In genomic region chr18:66599190-66599589, GRCh38 we compare ENCODE assay signal across 31 cellular contexts. TPM values are rescaled to one million over a fixed set of nuclear protein-coding genes. Genes with fewer than 3 reads are reported as not detected.
DNase-seq lines count a peak whose midpoint lies in the region; ATAC-seq and TF ChIP-seq lines count a peak whose summit lies in the region.
"Had no signal": no experiment of that assay in that cellular context is flagged by ENCODE, and none has a peak within 500 bp of the region (broad histone marks: within the 10 kb centered on the region; RNA-seq: fewer than 3 reads in every experiment).

No MANE protein-coding gene starts in this region.

- DNase-seq in heart left ventricle: no peak
- no peak for DNase-seq in cardiac septum (ENCODE audit: low spot score)
- peak; percentile 24 to 84 for DNase-seq in cardiac fibroblast (ENCODE audit: low read depth in 2 of 2)
- no peak for DNase-seq in left ventricle myocardium superior
- DNase-seq in NOMO-1 treated with dmso at 0.1 percent for 144 hours (lab: John Stamatoyannopoulos, UW; ENCODE audit: unreplicated experiment): no peak
- DNase-seq in posterior cingulate gyrus: no peak
- no peak for DNase-seq in left colon
- no peak for DNase-seq in psoas muscle
- DNase-seq: activated CD4-positive, alpha-beta T cell treated with anti-CD3 and anti-CD28 coated beads for 48 hours; activated CD8-positive, alpha-beta memory T cell treated with anti-CD3 and anti-CD28 coated beads for 24 hours; activated gamma-delta T cell; activated naive CD8-positive, alpha-beta T cell treated with anti-CD3 and anti-CD28 coated beads, Interleukin-2, amount 50 U/mL, for 24 hours; activated T-cell treated with anti-CD3 and anti-CD28 coated beads, Interleukin-2, amount 50 U/mL, for 1 hour; cerebellar nuclear complex; effector CD4-positive, alpha-beta T cell; GM23248; head of caudate nucleus; Kasumi-1; mesendoderm; NCI-H1694; NCI-H510A treated with DMSO at 0.1 percent for 48 hours; OCI-M1; SIG-M5; small intestine; T1000; thyroid gland; WERI-Rb-1 had no signal

- H3K9me3 ChIP-seq in heart left ventricle (peaks cover 0 to 36% (median 8%) of the 10 kb centered on the region in 12 donors), psoas muscle (peaks cover 4% of the 10 kb centered on the region)
- H3K9me3 ChIP-seq: prostate gland, thyroid gland had no signal

- TF ChIP-seq CTCF in heart left ventricle (IDR thresholded peaks at IDR 0.05): no peak
- TF ChIP-seq CTCF in cardiac fibroblast (IDR thresholded peaks at IDR 0.05; ENCODE audit: low read depth, low read length): no peak
- no peak for TF ChIP-seq CTCF in psoas muscle (IDR thresholded peaks at IDR 0.05)

- ATAC-seq in heart left ventricle (peak in 2 of 4 donors; percentile 44 to 51), left ventricle myocardium superior (peak; percentile 50), left colon (no peak), psoas muscle (no peak)
- ATAC-seq: activated naive CD8-positive, alpha-beta T cell treated with anti-CD3 and anti-CD28 coated beads, Interleukin-2, amount 50 U/mL, for 24 hours had no signal

- H3K4me1 ChIP-seq in heart left ventricle (no peaks in the 10 kb centered on the region), psoas muscle (no peaks in the 10 kb centered on the region)
- H3K4me1 ChIP-seq: prostate gland had no signal

- intact Hi-C loops in heart left ventricle (cut with DNase I) (no loop called here), cardiac septum (cut with DNase I) (no loop called here), left ventricle myocardium superior (cut with micrococcal nuclease) (no loop called here), posterior cingulate gyrus (cut with DNase I) (no loop called here), left colon (cut with DNase I, micrococcal nuclease) (no loop called here), psoas muscle (cut with DNase I) (no loop called here)

- TF ChIP-seq POLR2A in heart left ventricle (IDR thresholded peaks at IDR 0.05): no peak

- H3K27me3 ChIP-seq in heart left ventricle (no peaks in the 10 kb centered on the region), psoas muscle (ENCODE audit: insufficient read depth in 3 of 3, low read length in 2 of 3) (no peaks in the 10 kb centered on the region)
- H3K27me3 ChIP-seq: thyroid gland had no signal

- peak overlapping the region in 7 of 12 donors; percentile 4 to 73 (median 52) for H3K27ac ChIP-seq in heart left ventricle
- H3K27ac ChIP-seq in psoas muscle: no peak overlapping the region
- H3K27ac ChIP-seq: epithelial cell of prostate, GM23248, prostate gland, thyroid gland, WERI-Rb-1 had no signal

- H3K4me3 ChIP-seq in heart left ventricle: peak overlapping the region in 9 of 12 donors; percentile 21 to 56 (median 43)
- no peak overlapping the region for H3K4me3 ChIP-seq in cardiac fibroblast (replicated peaks in 1 of 2; ENCODE audit: low read depth in 2 of 2, low read length in 2 of 2)
- no peak overlapping the region for H3K4me3 ChIP-seq in psoas muscle
- H3K4me3 ChIP-seq: GM23248, prostate gland, thyroid gland had no signal

- WGBS in heart left ventricle, 4 donors: 42 to 50% (median 47%) methylated on average over 3 of the region's 3 CpGs
- WGBS in psoas muscle, 3 donors: 46 to 52% (median 48%) methylated on average over 3 of the region's 3 CpGs

- H3K36me3 ChIP-seq in heart left ventricle (no peaks in the 10 kb centered on the region), psoas muscle (ENCODE audit: insufficient read depth in 1 of 2, low read depth in 1 of 2) (no peaks in the 10 kb centered on the region)
- H3K36me3 ChIP-seq: prostate gland, thyroid gland, WERI-Rb-1 had no signal

RNA-seq across cellular contexts. Expression of gene CDH19, which starts 4.7 kb away (rescaled TPM):
- total RNA-seq in heart left ventricle: 10 to 100 TPM in 8 of 9 donors, 1 to 10 TPM in 1; 7.8 to 51.7 (median 12.8) TPM
- polyA plus RNA-seq in heart left ventricle: 10 to 100 TPM; 10.9 to 11.9 TPM
- total RNA-seq in cardiac septum: 14.8 TPM
- total RNA-seq in left ventricle myocardium superior: 12.1 TPM
- total RNA-seq in left colon: 1 to 10 TPM; 2.5 to 5.4 TPM
- total RNA-seq in psoas muscle: under 1 TPM; 0.13 to 0.41 (median 0.28) TPM
- polyA plus RNA-seq in psoas muscle: under 1 TPM; 0.17 to 0.32 (median 0.24) TPM
- total RNA-seq: GM23248, myocyte had no signal
- polyA plus RNA-seq: BJ, GM23248 had no signal

Comparison
In these comparisons a context has a peak if more than half of its experiments do, and no peak if none do; other contexts are left out.
1. DNase-seq: peak in cardiac fibroblast (2 of 2); none in heart left ventricle (0 of 5), cardiac septum (single experiment), left ventricle myocardium superior (single experiment), NOMO-1 treated with dmso at 0.1 percent for 144 hours (single experiment), posterior cingulate gyrus (0 of 10), left colon (0 of 2) and psoas muscle (0 of 2).
2. H3K4me3 ChIP-seq: peak in heart left ventricle (9 of 12); none in cardiac fibroblast (0 of 2) and psoas muscle (single experiment).